Comparison of ENCODE assay signal across 13 cellular contexts in genomic region chr14:75995372-75996041, GRCh38. TPM values are rescaled to one million over a fixed set of nuclear protein-coding genes. Genes with fewer than 3 reads are reported as not detected.
DNase-seq lines count a peak whose midpoint lies in the region; ATAC-seq and TF ChIP-seq lines count a peak whose summit lies in the region.
"Had no signal": no experiment of that assay in that cellular context is flagged by ENCODE, and none has a peak within 500 bp of the region (broad histone marks: within the 10 kb centered on the region; RNA-seq: fewer than 3 reads in every experiment).

No MANE protein-coding gene starts in this region.

- peak overlapping the region; percentile 86; the same call in 1 of the 2 replicates for H2AK5ac ChIP-seq in IMR-90 (ENCODE audit: low read depth, low read length)

- peak; percentile 95 for DNase-seq in IMR-90
- DNase-seq in fibroblast of villous mesenchyme (ENCODE audit: low read depth) = peak; percentile 77
- DNase-seq in testis = peak; percentile 49
- DNase-seq in BE2C = no peak
- DNase-seq in NCI-H146 treated with DMSO at 0.1 percent for 48 hours (lab: John Stamatoyannopoulos, UW; ENCODE audit: unreplicated experiment) = no peak
- DNase-seq in NCI-H510A (lab: John Stamatoyannopoulos, UW) = no peak
- no peak for DNase-seq in NCI-H128 (lab: John Stamatoyannopoulos, UW; ENCODE audit: unreplicated experiment)
- DNase-seq: activated CD4-positive, alpha-beta memory T cell treated with anti-CD3 and anti-CD28 coated beads, Interleukin-2, amount 10 ng/mL, durations not matched to agents 7 days and 5 days; activated naive CD4-positive, alpha-beta T cell treated with anti-CD3 and anti-CD28 coated beads, Interleukin-2, amount 50 U/mL, for 16 hours; CD8-positive, alpha-beta T cell; dorsolateral prefrontal cortex; GOT3 had no signal

- peak overlapping the region; percentile 88 for H2BK120ac ChIP-seq in IMR-90 (ENCODE audit: low read depth, low read length)

- dilution Hi-C loops in IMR-90 (cut with HindIII; ENCODE audit: low sequenced_read_pairs, unreplicated experiment) = no loop called here

- peak overlapping the region; percentile 3; the same call in 1 of the 2 replicates for H3K4me3 ChIP-seq in IMR-90 (ENCODE audit: insufficient read depth, low read depth, low read length)
- H3K4me3 ChIP-seq in fibroblast of villous mesenchyme (ENCODE audit: low read depth, low read length) = no peak overlapping the region
- peak overlapping the region in 1 of 2 donors; percentile 1 for H3K4me3 ChIP-seq in muscle layer of duodenum (ENCODE audit: low read depth in 1 of 2, low read length in 2 of 2)
- H3K4me3 ChIP-seq in testis = no peak overlapping the region
- H3K4me3 ChIP-seq in BE2C (ENCODE audit: low read depth, low read length) = no peak overlapping the region

- H3K9me3 ChIP-seq in IMR-90 (ENCODE audit: control insufficient read depth, insufficient read depth, low read length) (no peaks in the 10 kb centered on the region), muscle layer of duodenum (ENCODE audit: control insufficient read depth in 1 of 2, low read length in 2 of 2) (no peaks in the 10 kb centered on the region), testis (no peaks in the 10 kb centered on the region), BE2C (no peaks in the 10 kb centered on the region)

- H3K36me3 ChIP-seq in IMR-90 (ENCODE audit: control insufficient read depth, insufficient read depth, low read length) (peaks cover 23% of the 10 kb centered on the region), muscle layer of duodenum (ENCODE audit: control insufficient read depth in 1 of 2, insufficient read depth in 2 of 2, low read length in 2 of 2) (peaks cover 17 to 19% of the 10 kb centered on the region in 2 donors), testis (ENCODE audit: low read depth, missing control alignments) (no peaks in the 10 kb centered on the region), BE2C (no peaks in the 10 kb centered on the region; the same call in 1 of the 2 replicates)

- H3K27me3 ChIP-seq in IMR-90 (ENCODE audit: control insufficient read depth, insufficient read depth, low read length) = no peaks in the 10 kb centered on the region
- no peaks in the 10 kb centered on the region for H3K27me3 ChIP-seq in muscle layer of duodenum (ENCODE audit: low read depth, low read length)
- H3K27me3 ChIP-seq in testis = no peaks in the 10 kb centered on the region
- no peaks in the 10 kb centered on the region for H3K27me3 ChIP-seq in BE2C
- H3K27me3 ChIP-seq: dorsolateral prefrontal cortex had no signal

- peak overlapping the region; percentile 94 for H3K4ac ChIP-seq in IMR-90 (ENCODE audit: low read depth, low read length)

- BruUV-seq in IMR-90 (replicated peaks; lab: Mats Ljungman, UMichigan) = no TSS peak

- CTCF ChIA-PET in IMR-90 (lab: Yijun Ruan, JAX) = interaction anchor here (1.0 to 2.3 kb wide), 4 partner anchors 13 to 284 kb away, joined by 3 to 7 read pairs (median 5); partner anchors contain the start of gene TGFB3

- H2BK15ac ChIP-seq in IMR-90 (ENCODE audit: low read depth, low read length) = peak overlapping the region; percentile 21; the same call in 2 of the 3 replicates

- H3K9ac ChIP-seq in IMR-90 (ENCODE audit: low read depth, low read length) = peak overlapping the region; percentile 79

- 2% methylated on average over 5 of the region's 17 CpGs; no CpG with 5 or more reads in 1 of the 2 experiments for WGBS in IMR-90 (ENCODE audit: extremely low coverage in 2 of 2, insufficient read length in 1 of 2), 2 experiments
- WGBS in testis, 2 donors = 64 to 69% methylated on average over 17 of the region's 17 CpGs

- peaks cover 8 to 10% of the 10 kb centered on the region in 2 experiments; a peak in 2 of 4 replicates for H3K79me1 ChIP-seq in IMR-90 (ENCODE audit: low read depth in 1 of 2, low read length in 2 of 2)

- H3K23ac ChIP-seq in IMR-90 (ENCODE audit: low read depth, low read length) = peak overlapping the region; percentile 92

- peak overlapping the region; percentile 72 for H2BK5ac ChIP-seq in IMR-90 (ENCODE audit: low read depth, low read length, poor library complexity, severe bottlenecking)

- H3K4me2 ChIP-seq in IMR-90 (ENCODE audit: low read depth, low read length) = peak overlapping the region; percentile 85

- H4K8ac ChIP-seq in IMR-90 (ENCODE audit: low read depth in 2 of 2, low read length in 2 of 2) = peak overlapping the region; percentile 90 to 91

- H3K27ac ChIP-seq in IMR-90 (ENCODE audit: insufficient read depth, low read length) (peak overlapping the region; percentile 93), muscle layer of duodenum (ENCODE audit: low read length) (peak overlapping the region; percentile 78), testis (peak overlapping the region; percentile 37 to 65)

- no peak for TF ChIP-seq RAD21 in IMR-90 (IDR thresholded peaks at IDR 0.05; ENCODE audit: low read length)

- peaks cover 8% of the 10 kb centered on the region for H3K9me1 ChIP-seq in IMR-90 (ENCODE audit: insufficient read depth, low read length)

- TF ChIP-seq CTCF in IMR-90 (conservative IDR thresholded peaks at IDR 0.05; ENCODE audit: low read depth, low read length) (no peak), fibroblast of villous mesenchyme (IDR thresholded peaks at IDR 0.05; ENCODE audit: insufficient read depth, low read depth, low read length) (no peak), testis (IDR thresholded peaks at IDR 0.05) (no peak), BE2C (IDR thresholded peaks at IDR 0.05; ENCODE audit: low read depth, low read length) (no peak)

- peak overlapping the region; percentile 76 for H2AFZ ChIP-seq in IMR-90 (replicated peaks; ENCODE audit: low read length, poor library complexity)

- POLR2A ChIA-PET in IMR-90 (lab: Charles Lee; ENCODE audit: unreplicated experiment) = interaction anchor here (1.3 kb wide), 1 partner anchor 13 kb away, joined by 8 read pairs; no protein-coding TSS in a partner anchor

- ATAC-seq in IMR-90 (ENCODE audit: low read depth) = peak; percentile 87
- ATAC-seq: CD8-positive, alpha-beta T cell had no signal

- peak overlapping the region; percentile 44 for H4K5ac ChIP-seq in IMR-90 (ENCODE audit: low read depth, low read length)

- in situ Hi-C loops in IMR-90 (cut with MboI; ENCODE audit: low sequenced_read_pairs) = loop anchor here (25.0 kb wide), 1 partner anchor 1067 kb away; no protein-coding TSS in a partner anchor

- H3K4me1 ChIP-seq in IMR-90 (ENCODE audit: control insufficient read depth, insufficient read depth, low read length) = peaks cover 11% of the 10 kb centered on the region
- peaks cover 0 to 13% of the 10 kb centered on the region in 2 donors for H3K4me1 ChIP-seq in muscle layer of duodenum (ENCODE audit: control insufficient read depth in 1 of 2, insufficient read depth in 2 of 2, low read length in 2 of 2)
- peaks cover 3% of the 10 kb centered on the region for H3K4me1 ChIP-seq in testis
- peaks cover 7% of the 10 kb centered on the region for H3K4me1 ChIP-seq in BE2C

- peak overlapping the region; percentile 94 for H3K56ac ChIP-seq in IMR-90 (ENCODE audit: extremely low read depth, insufficient read depth, low read length)

- H3K18ac ChIP-seq in IMR-90 (ENCODE audit: low read depth, low read length) = peak overlapping the region; percentile 82

- peak overlapping the region; percentile 61 for H2AK9ac ChIP-seq in IMR-90 (replicated peaks; ENCODE audit: low read depth, low read length, poor library complexity)

- H2BK20ac ChIP-seq in IMR-90 (ENCODE audit: low read depth, low read length) = peak overlapping the region; percentile 90

- no peaks in the 10 kb centered on the region; the same call in 1 of the 2 replicates for H4K20me1 ChIP-seq in IMR-90 (ENCODE audit: insufficient read depth, low read length)

- intact Hi-C loops in IMR-90 (cut with micrococcal nuclease) (loop anchor here (1.0 kb wide), 1 partner anchor 17 kb away; no protein-coding TSS in a partner anchor), testis (cut with DNase I; ENCODE audit: low total_unique reads) (no loop called here)

- TF ChIP-seq POLR2A in IMR-90 (IDR thresholded peaks at IDR 0.05; ENCODE audit: low read depth, low read length) (no peak), testis (IDR thresholded peaks at IDR 0.05) (no peak)

- H3K14ac ChIP-seq in IMR-90 (replicated peaks; ENCODE audit: low read depth, low read length) = peak overlapping the region; percentile 93

- peak overlapping the region; percentile 97 for H4K91ac ChIP-seq in IMR-90 (ENCODE audit: insufficient read depth, low read depth, low read length)

TF ChIP-seq in IMR-90, 13 proteins besides CTCF, POLR2A, EP300 and RAD21 (continues in another document):
- TF ChIP-seq MAZ (IDR thresholded peaks at IDR 0.05; ENCODE audit: borderline replicate concordance, low read depth, low read length) (no peak), FOS (IDR thresholded peaks at IDR 0.05; ENCODE audit: low read depth, low read length) (no peak), CHD1 (IDR thresholded peaks at IDR 0.05; ENCODE audit: low read depth, low read length) (no peak), MAFK (IDR thresholded peaks at IDR 0.05; ENCODE audit: low read depth, low read length) (peak; percentile 47), SMC3 (IDR thresholded peaks at IDR 0.05; ENCODE audit: low read depth, low read length) (no peak), RCOR1 (IDR thresholded peaks at IDR 0.05; ENCODE audit: insufficient replicate concordance, low read length) (no peak), BHLHE40 (IDR thresholded peaks at IDR 0.05; ENCODE audit: low read depth, low read length) (peak; percentile 75)

RNA-seq across cellular contexts. Expression of gene IFT43, which starts 9.9 kb away (rescaled TPM):
- total RNA-seq in IMR-90 (2012; rRNA removed) (29.4 and 41.4 TPM in 2 replicates), fibroblast of villous mesenchyme (37.4 and 51.0 TPM in 2 replicates), testis (10 to 100 TPM; 55.1 to 68.4 TPM)
- polyA plus RNA-seq in IMR-90 (2012; rRNA removed) (41.4 and 43.2 TPM in 2 replicates), testis (ENCODE audit: insufficient read depth, low read depth, low replicate concordance) (85.4 TPM)
- 33.4 and 43.4 TPM in 2 replicates for polyA plus RNA-seq in IMR-90 (2012; cell fraction: cytosol; rRNA removed)
- 32.3 and 52.8 TPM in 2 replicates for polyA plus RNA-seq in IMR-90 (2012; cell fraction: nucleus; rRNA removed; ENCODE audit: low replicate concordance)
- polyA plus RNA-seq in BE2C (2012; ENCODE audit: insufficient read depth, insufficient read length, low read depth) = 12.6 TPM

RNA-seq across cellular contexts. Expression of gene TGFB3, which starts 13.7 kb away (rescaled TPM):
- 2.2 and 3.1 TPM in 2 replicates for total RNA-seq in IMR-90 (2012; rRNA removed)
- polyA plus RNA-seq in IMR-90 (2012; rRNA removed) = 3.7 and 4.3 TPM in 2 replicates
- 2.1 and 3.2 TPM in 2 replicates for polyA plus RNA-seq in IMR-90 (2012; cell fraction: cytosol; rRNA removed)
- polyA plus RNA-seq in IMR-90 (2012; cell fraction: nucleus; rRNA removed; ENCODE audit: low replicate concordance) = 8.5 and 13.2 TPM in 2 replicates
- 7.7 and 14.2 TPM in 2 replicates for total RNA-seq in fibroblast of villous mesenchyme
- 10 to 100 TPM in 1 of 2 donors, 1 to 10 TPM in 1; 9.4 to 15.2 TPM for total RNA-seq in testis
- polyA plus RNA-seq in testis (ENCODE audit: insufficient read depth, low read depth, low replicate concordance) = 18.0 TPM
- 1.4 TPM for polyA plus RNA-seq in BE2C (2012; ENCODE audit: insufficient read depth, insufficient read length, low read depth)

Comparison
In these comparisons a context has a peak if more than half of its experiments do, and no peak if none do; other contexts are left out.
1. DNase-seq: peak in IMR-90 (single experiment), fibroblast of villous mesenchyme (single experiment) and testis (single experiment); none in BE2C (single experiment), NCI-H146 treated with DMSO at 0.1 percent for 48 hours (single experiment), NCI-H510A (single experiment) and NCI-H128 (single experiment).
2. Peak in every context shown above with its lines, with median percentiles within 50 percentile points of each other: H3K27ac ChIP-seq.